In the genomic region with DNA sequence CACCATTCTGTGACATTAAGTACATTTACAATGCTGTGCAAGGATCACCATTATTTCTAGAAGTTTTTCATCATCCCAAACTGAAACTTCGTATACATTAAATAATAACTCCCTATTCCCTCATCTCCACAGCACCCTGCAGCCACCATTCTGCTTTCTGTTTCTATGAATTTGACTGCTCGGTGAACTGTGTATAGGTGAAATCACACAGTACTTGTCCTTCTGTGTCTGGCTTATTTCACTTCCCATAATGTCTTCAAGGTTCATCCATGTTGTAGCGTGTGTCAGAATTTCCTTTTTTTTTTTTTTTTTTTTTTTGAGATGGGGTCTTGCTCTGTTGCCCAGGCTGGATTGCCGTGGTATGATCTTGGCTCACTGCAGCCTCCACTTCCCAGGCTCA, we compare ENCODE assay signal across 20 cellular contexts.
"Had no signal": no experiment of that assay in that cellular context is flagged by ENCODE, and none has a peak within 500 bp of the region (broad histone marks: within the 10 kb centered on the region; RNA-seq: fewer than 3 reads in every experiment).

No MANE protein-coding gene starts in this region.

- H3K9me3 Mint-ChIP-seq: activated CD4-positive, alpha-beta memory T cell treated with anti-CD3 and anti-CD28 coated beads for 36 hours; activated CD4-positive, alpha-beta T cell treated with anti-CD3 and anti-CD28 coated beads, Interleukin-2, amount 10 ng/mL, durations not matched to agents 7 days and 5 days; activated naive CD8-positive, alpha-beta T cell treated with anti-CD3 and anti-CD28 coated beads for 36 hours; activated T-cell treated with anti-CD3 and anti-CD28 coated beads, Interleukin-2, amount 50 U/mL, for 4 hours had no signal

- H3K4me3 ChIP-seq: cardiac muscle cell, colonic mucosa, MG63 had no signal

- H3K4me3 Mint-ChIP-seq: activated CD4-positive, alpha-beta memory T cell treated with anti-CD3 and anti-CD28 coated beads for 36 hours; activated naive CD8-positive, alpha-beta T cell treated with anti-CD3 and anti-CD28 coated beads for 36 hours; activated T-cell treated with anti-CD3 and anti-CD28 coated beads, Interleukin-2, amount 50 U/mL, for 4 hours had no signal

- H3K27ac Mint-ChIP-seq: activated CD4-positive, alpha-beta memory T cell treated with anti-CD3 and anti-CD28 coated beads for 36 hours; activated naive CD8-positive, alpha-beta T cell treated with anti-CD3 and anti-CD28 coated beads for 36 hours had no signal

- DNase-seq: activated CD4-positive, alpha-beta memory T cell treated with anti-CD3 and anti-CD28 coated beads for 36 hours; activated CD4-positive, alpha-beta T cell treated with anti-CD3 and anti-CD28 coated beads, Interleukin-2, amount 10 ng/mL, durations not matched to agents 7 days and 5 days; activated CD4-positive, CD25-positive, alpha-beta regulatory T cell; activated CD8-positive, alpha-beta memory T cell treated with anti-CD3 and anti-CD28 coated beads for 24 hours; activated effector memory CD4-positive, alpha-beta T cell treated with anti-CD3 and anti-CD28 coated beads, Interleukin-2, amount 50 U/mL, for 16 hours; activated naive CD4-positive, alpha-beta T cell treated with Interleukin-2 at 50 U/mL for 16 hours; activated naive CD8-positive, alpha-beta T cell treated with anti-CD3 and anti-CD28 coated beads for 36 hours; activated T-cell treated with anti-CD3 and anti-CD28 coated beads, Interleukin-2, amount 50 U/mL, for 4 hours; brain microvascular endothelial cell; colonic mucosa; MG63; NCI-H1048; NCI-H1930; NCI-H345; NCI-H510A treated with DMSO at 0.1 percent for 48 hours; PC-3; SHP77 treated with DMSO at 0.1 percent for 48 hours; T-helper 2 cell; T1000 had no signal

- ATAC-seq: activated T-cell treated with anti-CD3 and anti-CD28 coated beads, Interleukin-2, amount 50 U/mL, for 4 hours; PC-3 had no signal

- H3K36me3 Mint-ChIP-seq: activated CD4-positive, alpha-beta memory T cell treated with anti-CD3 and anti-CD28 coated beads for 36 hours; activated naive CD8-positive, alpha-beta T cell treated with anti-CD3 and anti-CD28 coated beads for 36 hours had no signal
